In the genomic region with DNA sequence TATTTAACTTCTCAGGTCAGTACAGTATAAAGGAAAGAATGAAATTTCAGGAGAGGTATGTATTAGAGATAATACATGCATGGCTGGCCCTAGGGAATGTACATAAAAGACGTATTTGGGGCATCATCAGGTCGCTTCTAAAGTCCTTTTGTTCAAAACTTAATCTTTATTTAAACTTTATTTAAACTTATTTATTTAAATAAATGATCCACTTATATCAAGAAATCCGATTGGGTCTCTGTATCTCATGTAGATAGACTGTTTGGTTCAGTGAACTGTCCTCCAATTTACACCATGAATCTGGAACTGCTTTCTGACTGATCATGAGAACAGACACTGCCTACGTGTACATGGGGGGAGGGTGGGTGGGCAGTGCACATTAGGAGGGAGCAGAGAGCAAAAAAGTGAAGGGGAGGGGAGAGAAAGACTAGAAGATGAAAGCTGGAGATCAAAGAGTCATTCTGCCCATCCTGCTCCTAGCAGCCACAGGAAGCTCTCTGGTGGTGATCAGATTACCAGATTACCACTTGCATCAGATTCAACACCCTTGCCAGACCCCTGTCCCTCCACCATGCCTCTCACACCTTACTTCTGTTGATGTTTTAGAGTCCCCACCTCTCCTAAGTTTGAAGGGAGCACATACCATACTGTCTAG, we compare ENCODE assay signal across 1 cellular context.
TF ChIP-seq lines count a peak whose summit lies in the region.

No MANE protein-coding gene starts in this region.

TF ChIP-seq in HepG2, 621 proteins besides CTCF, POLR2A, EP300 and RAD21 (continued from another document and continues in another):
- TF ChIP-seq PRDM10 (CRISPR knock-in tag; IDR thresholded peaks at IDR 0.05; ENCODE audit: low read depth): peak; percentile 53; the same call in 1 of the 2 replicates
- TF ChIP-seq ZNF225 (CRISPR knock-in tag; IDR thresholded peaks at IDR 0.05): no peak
- no peak for TF ChIP-seq ZFX (CRISPR knock-in tag; IDR thresholded peaks at IDR 0.05; ENCODE audit: low read depth)
- TF ChIP-seq, protein P1, sequence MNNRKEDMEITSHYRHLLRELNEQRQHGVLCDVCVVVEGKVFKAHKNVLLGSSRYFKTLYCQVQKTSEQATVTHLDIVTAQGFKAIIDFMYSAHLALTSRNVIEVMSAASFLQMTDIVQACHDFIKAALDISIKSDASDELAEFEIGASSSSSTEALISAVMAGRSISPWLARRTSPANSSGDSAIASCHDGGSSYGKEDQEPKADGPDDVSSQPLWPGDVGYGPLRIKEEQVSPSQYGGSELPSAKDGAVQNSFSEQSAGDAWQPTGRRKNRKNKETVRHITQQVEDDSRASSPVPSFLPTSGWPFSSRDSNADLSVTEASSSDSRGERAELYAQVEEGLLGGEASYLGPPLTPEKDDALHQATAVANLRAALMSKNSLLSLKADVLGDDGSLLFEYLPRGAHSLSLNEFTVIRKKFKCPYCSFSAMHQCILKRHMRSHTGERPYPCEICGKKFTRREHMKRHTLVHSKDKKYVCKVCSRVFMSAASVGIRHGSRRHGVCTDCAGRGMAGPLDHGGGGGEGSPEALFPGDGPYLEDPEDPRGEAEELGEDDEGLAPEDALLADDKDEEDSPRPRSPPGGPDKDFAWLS (CRISPR knock-in tag; IDR thresholded peaks at IDR 0.05; ENCODE audit: borderline replicate concordance): no peak
- no peak for TF ChIP-seq ATM (IDR thresholded peaks at IDR 0.05; ENCODE audit: borderline replicate concordance)
- TF ChIP-seq, protein P2, sequence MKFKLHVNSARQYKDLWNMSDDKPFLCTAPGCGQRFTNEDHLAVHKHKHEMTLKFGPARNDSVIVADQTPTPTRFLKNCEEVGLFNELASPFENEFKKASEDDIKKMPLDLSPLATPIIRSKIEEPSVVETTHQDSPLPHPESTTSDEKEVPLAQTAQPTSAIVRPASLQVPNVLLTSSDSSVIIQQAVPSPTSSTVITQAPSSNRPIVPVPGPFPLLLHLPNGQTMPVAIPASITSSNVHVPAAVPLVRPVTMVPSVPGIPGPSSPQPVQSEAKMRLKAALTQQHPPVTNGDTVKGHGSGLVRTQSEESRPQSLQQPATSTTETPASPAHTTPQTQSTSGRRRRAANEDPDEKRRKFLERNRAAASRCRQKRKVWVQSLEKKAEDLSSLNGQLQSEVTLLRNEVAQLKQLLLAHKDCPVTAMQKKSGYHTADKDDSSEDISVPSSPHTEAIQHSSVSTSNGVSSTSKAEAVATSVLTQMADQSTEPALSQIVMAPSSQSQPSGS (CRISPR knock-in tag; IDR thresholded peaks at IDR 0.05): peak; percentile 67; the same call in 1 of the 2 replicates
- TF ChIP-seq KMT2A (CRISPR knock-in tag; IDR thresholded peaks at IDR 0.05): no peak
- peak; percentile 74; the same call in 1 of the 2 replicates for TF ChIP-seq TCF7L2 (IDR thresholded peaks at IDR 0.05; ENCODE audit: low read depth, low read length)
- no peak for TF ChIP-seq NKX3-1 (CRISPR knock-in tag; IDR thresholded peaks at IDR 0.05)
- TF ChIP-seq EHMT2 (IDR thresholded peaks at IDR 0.05; ENCODE audit: borderline replicate concordance, low read depth, low read length): no peak
- TF ChIP-seq, protein P3, sequence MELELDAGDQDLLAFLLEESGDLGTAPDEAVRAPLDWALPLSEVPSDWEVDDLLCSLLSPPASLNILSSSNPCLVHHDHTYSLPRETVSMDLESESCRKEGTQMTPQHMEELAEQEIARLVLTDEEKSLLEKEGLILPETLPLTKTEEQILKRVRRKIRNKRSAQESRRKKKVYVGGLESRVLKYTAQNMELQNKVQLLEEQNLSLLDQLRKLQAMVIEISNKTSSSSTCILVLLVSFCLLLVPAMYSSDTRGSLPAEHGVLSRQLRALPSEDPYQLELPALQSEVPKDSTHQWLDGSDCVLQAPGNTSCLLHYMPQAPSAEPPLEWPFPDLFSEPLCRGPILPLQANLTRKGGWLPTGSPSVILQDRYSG (CRISPR knock-in tag; IDR thresholded peaks at IDR 0.05): no peak
- TF ChIP-seq TRIM22 (IDR thresholded peaks at IDR 0.05): no peak
- TF ChIP-seq ZNF543 (CRISPR knock-in tag; IDR thresholded peaks at IDR 0.05): no peak
- TF ChIP-seq ZNF781 (CRISPR knock-in tag; IDR thresholded peaks at IDR 0.05; ENCODE audit: borderline replicate concordance, not compliant biosample characterization): no peak
- no peak for TF ChIP-seq SNAPC2 (CRISPR knock-in tag; IDR thresholded peaks at IDR 0.05)
- TF ChIP-seq TCF7 (IDR thresholded peaks at IDR 0.05; ENCODE audit: low read depth): peak; percentile 98
- TF ChIP-seq RFXAP (CRISPR knock-in tag; IDR thresholded peaks at IDR 0.05; ENCODE audit: borderline replicate concordance): 0 out of 2 replicates have a peak, but pooled peaks have one; percentile 38
- TF ChIP-seq, protein P4, sequence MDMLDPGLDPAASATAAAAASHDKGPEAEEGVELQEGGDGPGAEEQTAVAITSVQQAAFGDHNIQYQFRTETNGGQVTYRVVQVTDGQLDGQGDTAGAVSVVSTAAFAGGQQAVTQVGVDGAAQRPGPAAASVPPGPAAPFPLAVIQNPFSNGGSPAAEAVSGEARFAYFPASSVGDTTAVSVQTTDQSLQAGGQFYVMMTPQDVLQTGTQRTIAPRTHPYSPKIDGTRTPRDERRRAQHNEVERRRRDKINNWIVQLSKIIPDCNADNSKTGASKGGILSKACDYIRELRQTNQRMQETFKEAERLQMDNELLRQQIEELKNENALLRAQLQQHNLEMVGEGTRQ (IDR thresholded peaks at IDR 0.05; ENCODE audit: low read depth, low read length): no peak
- TF ChIP-seq, protein P4 (CRISPR knock-in tag; IDR thresholded peaks at IDR 0.05; ENCODE audit: borderline replicate concordance): no peak
- peak; percentile 23; the same call in 1 of the 2 replicates for TF ChIP-seq NR2C2 (CRISPR knock-in tag; IDR thresholded peaks at IDR 0.05; ENCODE audit: borderline replicate concordance)
- TF ChIP-seq KDM5B (CRISPR knock-in tag; IDR thresholded peaks at IDR 0.05; ENCODE audit: borderline replicate concordance): no peak
- no peak for TF ChIP-seq GABPA (IDR thresholded peaks at IDR 0.05; ENCODE audit: low read depth, low read length)
- TF ChIP-seq GABPA (CRISPR knock-in tag; IDR thresholded peaks at IDR 0.05; ENCODE audit: low read depth): peak; percentile 68
- no peak for TF ChIP-seq ZNF234 (CRISPR knock-in tag; conservative IDR thresholded peaks at IDR 0.05)
- no peak for TF ChIP-seq SAFB2 (CRISPR knock-in tag; IDR thresholded peaks at IDR 0.05; ENCODE audit: borderline replicate concordance, low read depth)
- TF ChIP-seq POLR2AphosphoS2 (IDR thresholded peaks at IDR 0.05; ENCODE audit: low read depth, low read length): no peak
- TF ChIP-seq SP2 (CRISPR knock-in tag; IDR thresholded peaks at IDR 0.05): no peak
- no peak for TF ChIP-seq HNRNPH1 (optimal IDR thresholded peaks at IDR 0.05; ENCODE audit: low read depth, low read length)
- peak; percentile 82 for TF ChIP-seq HNF4A (CRISPR knock-in tag; IDR thresholded peaks at IDR 0.05)
- no peak for TF ChIP-seq ZNF691 (CRISPR knock-in tag; IDR thresholded peaks at IDR 0.05; ENCODE audit: borderline replicate concordance, low read depth)
- peak; percentile 45; the same call in 1 of the 2 replicates for TF ChIP-seq ZNF264 (CRISPR knock-in tag; IDR thresholded peaks at IDR 0.05)
- TF ChIP-seq HDAC2 (CRISPR knock-in tag; IDR thresholded peaks at IDR 0.05): peak; percentile 85
- TF ChIP-seq TFE3 (CRISPR knock-in tag; IDR thresholded peaks at IDR 0.05): peak; percentile 62; the same call in 1 of the 2 replicates
- TF ChIP-seq TBX3 (IDR thresholded peaks at IDR 0.05; ENCODE audit: borderline replicate concordance): peak; percentile 76; the same call in 1 of the 2 replicates
- no peak for TF ChIP-seq ZFAT (CRISPR knock-in tag; conservative IDR thresholded peaks at IDR 0.05)
- TF ChIP-seq ARID2 (CRISPR knock-in tag; IDR thresholded peaks at IDR 0.05; ENCODE audit: borderline replicate concordance): no peak
- TF ChIP-seq SAP130 (CRISPR knock-in tag; IDR thresholded peaks at IDR 0.05; ENCODE audit: low read depth): peak; percentile 69
- TF ChIP-seq, protein P5, sequence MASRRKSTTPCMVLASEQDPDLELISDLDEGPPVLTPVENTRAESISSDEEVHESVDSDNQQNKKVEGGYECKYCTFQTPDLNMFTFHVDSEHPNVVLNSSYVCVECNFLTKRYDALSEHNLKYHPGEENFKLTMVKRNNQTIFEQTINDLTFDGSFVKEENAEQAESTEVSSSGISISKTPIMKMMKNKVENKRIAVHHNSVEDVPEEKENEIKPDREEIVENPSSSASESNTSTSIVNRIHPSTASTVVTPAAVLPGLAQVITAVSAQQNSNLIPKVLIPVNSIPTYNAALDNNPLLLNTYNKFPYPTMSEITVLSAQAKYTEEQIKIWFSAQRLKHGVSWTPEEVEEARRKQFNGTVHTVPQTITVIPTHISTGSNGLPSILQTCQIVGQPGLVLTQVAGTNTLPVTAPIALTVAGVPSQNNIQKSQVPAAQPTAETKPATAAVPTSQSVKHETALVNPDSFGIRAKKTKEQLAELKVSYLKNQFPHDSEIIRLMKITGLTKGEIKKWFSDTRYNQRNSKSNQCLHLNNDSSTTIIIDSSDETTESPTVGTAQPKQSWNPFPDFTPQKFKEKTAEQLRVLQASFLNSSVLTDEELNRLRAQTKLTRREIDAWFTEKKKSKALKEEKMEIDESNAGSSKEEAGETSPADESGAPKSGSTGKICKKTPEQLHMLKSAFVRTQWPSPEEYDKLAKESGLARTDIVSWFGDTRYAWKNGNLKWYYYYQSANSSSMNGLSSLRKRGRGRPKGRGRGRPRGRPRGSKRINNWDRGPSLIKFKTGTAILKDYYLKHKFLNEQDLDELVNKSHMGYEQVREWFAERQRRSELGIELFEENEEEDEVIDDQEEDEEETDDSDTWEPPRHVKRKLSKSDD (CRISPR knock-in tag; IDR thresholded peaks at IDR 0.05; ENCODE audit: low read depth): no peak
- no peak for TF ChIP-seq SRSF9 (IDR thresholded peaks at IDR 0.05; ENCODE audit: borderline replicate concordance, insufficient read depth, low read depth, low read length, poor library complexity, severe bottlenecking)
- TF ChIP-seq ZNF101 (CRISPR knock-in tag; IDR thresholded peaks at IDR 0.05; ENCODE audit: borderline replicate concordance, low read depth): no peak
